ENCODE assay signal across 16 cellular contexts in genomic region chr2:188382107-188382506, GRCh38.
A peak's percentile ranks its signal among the peaks of the same experiment; 100 is the strongest.
DNase-seq lines count a peak whose midpoint lies in the region; ATAC-seq and TF ChIP-seq lines count a peak whose summit lies in the region.
"Had no signal": no experiment of that assay in that cellular context is flagged by ENCODE, and none has a peak within 500 bp of the region (broad histone marks: within the 10 kb centered on the region; RNA-seq: fewer than 3 reads in every experiment).

No MANE protein-coding gene starts in this region.

- no peak overlapping the region for H3K27ac Mint-ChIP-seq in immature natural killer cell
- no peak overlapping the region for H3K27ac Mint-ChIP-seq in naive thymus-derived CD8-positive, alpha-beta T cell
- H3K27ac Mint-ChIP-seq: activated naive CD4-positive, alpha-beta T cell treated with anti-CD3 and anti-CD28 coated beads, Interleukin-2, amount 50 U/mL, for 24 hours; dendritic cell treated with granulocyte-macrophage colony-stimulating factor and Interleukin-4, amounts not matched to agents 40 ng/mL and 50 ng/mL, for 4 days; WTC11 had no signal

- TF ChIP-seq CTCF in left ventricle myocardium inferior (IDR thresholded peaks at IDR 0.05; ENCODE audit: borderline replicate concordance) (no peak), choroid plexus epithelial cell (conservative IDR thresholded peaks at IDR 0.05; ENCODE audit: low read depth, low read length) (no peak)

- H3K4ac ChIP-seq in mesenchymal stem cell (ENCODE audit: low read depth in 1 of 2, low read length in 2 of 2), result peak overlapping the region in 1 of 2 experiments; percentile 64

- intact Hi-C loops in left ventricle myocardium inferior (cut with micrococcal nuclease) (no loop called here), Right ventricle myocardium superior (cut with DNase I) (no loop called here), head of caudate nucleus (cut with DNase I) (no loop called here)

- H2AK5ac ChIP-seq in mesenchymal stem cell (ENCODE audit: low read length, severe bottlenecking), result peak overlapping the region; percentile 93

- H3K4me3 ChIP-seq in left ventricle myocardium inferior, result peak overlapping the region; percentile 49
- no peak overlapping the region for H3K4me3 ChIP-seq in choroid plexus epithelial cell (ENCODE audit: low read depth, low read length)
- H3K4me3 ChIP-seq in mesenchymal stem cell (ENCODE audit: insufficient read depth in 1 of 2, low read depth in 1 of 2, low read length in 2 of 2), result no peak overlapping the region

- H3K27me3 Mint-ChIP-seq in immature natural killer cell (ENCODE audit: low read depth in 3 of 3), result peaks cover 0 to 5% (median 2%) of the 10 kb centered on the region in 3 donors
- H3K27me3 Mint-ChIP-seq in naive thymus-derived CD8-positive, alpha-beta T cell, result peaks cover 0 to 6% (median 0%) of the 10 kb centered on the region in 5 donors
- H3K27me3 Mint-ChIP-seq: dendritic cell treated with granulocyte-macrophage colony-stimulating factor and Interleukin-4, amounts not matched to agents 40 ng/mL and 50 ng/mL, for 4 days had no signal

- peak overlapping the region; percentile 37 for H3K4me2 ChIP-seq in mesenchymal stem cell (ENCODE audit: low read length, poor library complexity, severe bottlenecking)

- peaks cover 4% of the 10 kb centered on the region for H3K36me3 ChIP-seq in left ventricle myocardium inferior
- H3K36me3 ChIP-seq in mesenchymal stem cell (ENCODE audit: control insufficient read depth in 1 of 2, insufficient read depth in 2 of 2, low read depth in 1 of 2, low read length in 2 of 2), result peaks cover 0 to 16% of the 10 kb centered on the region in 2 experiments

- H4K91ac ChIP-seq in mesenchymal stem cell (ENCODE audit: low read length), result no peak overlapping the region

- H2BK120ac ChIP-seq in mesenchymal stem cell (ENCODE audit: low read depth, low read length), result no peak overlapping the region

- peak overlapping the region; percentile 51 for H3K27ac ChIP-seq in left ventricle myocardium inferior (replicated peaks)
- H3K27ac ChIP-seq in mesenchymal stem cell (ENCODE audit: low read length, poor library complexity, severe bottlenecking), result peak overlapping the region; percentile 94

- no peak overlapping the region for H2AFZ ChIP-seq in mesenchymal stem cell (ENCODE audit: low read depth, low read length)

- H3K36me3 Mint-ChIP-seq in immature natural killer cell, result no peaks in the 10 kb centered on the region
- H3K36me3 Mint-ChIP-seq in naive thymus-derived CD8-positive, alpha-beta T cell, result peaks cover 0 to 7% (median 0%) of the 10 kb centered on the region in 3 donors
- H3K36me3 Mint-ChIP-seq: activated naive CD4-positive, alpha-beta T cell treated with anti-CD3 and anti-CD28 coated beads, Interleukin-2, amount 50 U/mL, for 24 hours had no signal

- H3K23ac ChIP-seq in mesenchymal stem cell (ENCODE audit: low read length in 2 of 2), result no peak overlapping the region

- H2BK15ac ChIP-seq in mesenchymal stem cell (ENCODE audit: low read depth, poor library complexity, severe bottlenecking), result no peak overlapping the region

- H3K79me1 ChIP-seq in mesenchymal stem cell (replicated peaks; ENCODE audit: low read length, poor library complexity, severe bottlenecking), result peaks cover 19% of the 10 kb centered on the region

- H3K4me3 Mint-ChIP-seq in immature natural killer cell, result no peak overlapping the region
- no peak overlapping the region for H3K4me3 Mint-ChIP-seq in naive thymus-derived CD8-positive, alpha-beta T cell
- H3K4me3 Mint-ChIP-seq: activated naive CD4-positive, alpha-beta T cell treated with anti-CD3 and anti-CD28 coated beads, Interleukin-2, amount 50 U/mL, for 24 hours; dendritic cell treated with granulocyte-macrophage colony-stimulating factor and Interleukin-4, amounts not matched to agents 40 ng/mL and 50 ng/mL, for 4 days; nephron; WTC11 had no signal

- no peak overlapping the region for H4K8ac ChIP-seq in mesenchymal stem cell (ENCODE audit: low read length)

- no CpG with 5 or more reads among the region's 2 CpGs for WGBS in mesenchymal stem cell

- peaks cover 16% of the 10 kb centered on the region for H3K4me1 ChIP-seq in left ventricle myocardium inferior
- H3K4me1 ChIP-seq in mesenchymal stem cell (ENCODE audit: control insufficient read depth, insufficient read depth, low read depth, low read length), result peaks cover 4% of the 10 kb centered on the region

- no peaks in the 10 kb centered on the region for H3K9me3 ChIP-seq in left ventricle myocardium inferior (replicated peaks)
- H3K9me3 ChIP-seq in mesenchymal stem cell (ENCODE audit: control insufficient read depth, low read length), result peaks cover 12% of the 10 kb centered on the region

- POLR2A ChIA-PET in naive thymus-derived CD8-positive, alpha-beta T cell (lab: Charles Lee), result no interaction called here

- no peak overlapping the region for H3K14ac ChIP-seq in mesenchymal stem cell (ENCODE audit: low read length in 2 of 2)

- peak overlapping the region in 1 of 2 experiments; percentile 43 for H3K18ac ChIP-seq in mesenchymal stem cell (ENCODE audit: low read depth in 1 of 2, low read length in 2 of 2)

- H3K27me3 ChIP-seq in left ventricle myocardium inferior (ENCODE audit: low read depth) (no peaks in the 10 kb centered on the region), mesenchymal stem cell (ENCODE audit: control insufficient read depth in 1 of 2, insufficient read depth in 1 of 2, low read length in 2 of 2) (no peaks in the 10 kb centered on the region)

- peaks cover 7 to 39% (median 12%) of the 10 kb centered on the region in 6 donors for H3K9me3 Mint-ChIP-seq in immature natural killer cell
- peaks cover 0 to 16% (median 9%) of the 10 kb centered on the region in 9 donors for H3K9me3 Mint-ChIP-seq in naive thymus-derived CD8-positive, alpha-beta T cell
- H3K9me3 Mint-ChIP-seq: activated naive CD4-positive, alpha-beta T cell treated with anti-CD3 and anti-CD28 coated beads, Interleukin-2, amount 50 U/mL, for 24 hours had no signal

- no peaks in the 10 kb centered on the region for H3K4me1 Mint-ChIP-seq in immature natural killer cell
- H3K4me1 Mint-ChIP-seq in naive thymus-derived CD8-positive, alpha-beta T cell, result no peaks in the 10 kb centered on the region
- H3K4me1 Mint-ChIP-seq: activated naive CD4-positive, alpha-beta T cell treated with anti-CD3 and anti-CD28 coated beads, Interleukin-2, amount 50 U/mL, for 24 hours; nephron had no signal

- ATAC-seq in Right ventricle myocardium superior (ENCODE audit: poor library complexity), result no peak
- ATAC-seq in naive thymus-derived CD8-positive, alpha-beta T cell, result no peak
- ATAC-seq: left cardiac atrium, WTC11 had no signal

- H3K9ac ChIP-seq in mesenchymal stem cell (ENCODE audit: low read length), result peak overlapping the region; percentile 65

- no peak overlapping the region for H2BK12ac ChIP-seq in mesenchymal stem cell (ENCODE audit: low read length in 2 of 2)

- no peak for DNase-seq in left ventricle myocardium inferior
- no peak for DNase-seq in Right ventricle myocardium superior
- peak; percentile 21 for DNase-seq in choroid plexus epithelial cell (ENCODE audit: low read depth)
- DNase-seq in mesenchymal stem cell, result peak; percentile 64
- no peak for DNase-seq in head of caudate nucleus
- DNase-seq in immature natural killer cell, result no peak
- no peak for DNase-seq in naive thymus-derived CD8-positive, alpha-beta T cell
- DNase-seq in COR-L47 (lab: John Stamatoyannopoulos, UW), result no peak
- DNase-seq: Caco-2, left cardiac atrium, NCI-H2171, substantia nigra had no signal

- peak overlapping the region; percentile 84 for H2BK5ac ChIP-seq in mesenchymal stem cell (ENCODE audit: low read depth, low read length, poor library complexity, severe bottlenecking)

Comparison
In these comparisons a context has a peak if more than half of its experiments do, and no peak if none do; other contexts are left out.
1. DNase-seq: peak in choroid plexus epithelial cell (single experiment) and mesenchymal stem cell (single experiment); none in left ventricle myocardium inferior (single experiment), Right ventricle myocardium superior (single experiment), head of caudate nucleus (0 of 42), immature natural killer cell (0 of 3), naive thymus-derived CD8-positive, alpha-beta T cell (0 of 10) and COR-L47 (single experiment).